Comparison of ENCODE assay signal across 1 cellular context in the genomic region with DNA sequence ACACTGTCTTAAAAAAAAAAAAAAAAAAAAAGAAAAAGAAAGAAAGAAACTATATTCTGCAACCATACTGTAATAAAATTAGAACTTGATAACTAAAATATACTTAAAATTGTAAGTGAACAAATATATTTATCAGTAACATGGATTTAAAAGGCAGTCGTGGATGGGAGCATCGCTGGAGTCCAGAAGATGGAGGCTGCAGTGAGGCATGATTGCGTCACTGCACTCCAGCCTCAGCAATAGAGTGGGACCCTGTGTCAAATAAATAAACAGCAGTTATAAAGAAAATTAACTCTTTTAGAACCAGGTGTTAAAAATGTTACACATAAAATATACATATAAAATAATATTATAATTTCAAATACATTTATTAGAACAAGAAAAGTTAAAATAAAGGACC.
A peak's percentile ranks its signal among the peaks of the same experiment; 100 is the strongest.
TF ChIP-seq lines count a peak whose summit lies in the region.

No MANE protein-coding gene starts in this region.

TF ChIP-seq in H1, 55 proteins besides CTCF, POLR2A, EP300 and RAD21:
- no peak for TF ChIP-seq TAF7 (optimal IDR thresholded peaks at IDR 0.05; ENCODE audit: borderline replicate concordance, low read depth, low read length)
- TF ChIP-seq CEBPB (IDR thresholded peaks at IDR 0.05; ENCODE audit: low read depth, low read length): peak; percentile 79
- TF ChIP-seq CHD1 (IDR thresholded peaks at IDR 0.05; ENCODE audit: low read depth, low read length): no peak
